Comparison of ENCODE assay signal across 3 cellular contexts in genomic region chr1:76861149-76861548, GRCh38.
TF ChIP-seq lines count a peak whose summit lies in the region.

No MANE protein-coding gene starts in this region.

TF ChIP-seq in SK-N-SH, 30 proteins besides CTCF, POLR2A, EP300 and RAD21:
- TF ChIP-seq TAF1 (IDR thresholded peaks at IDR 0.05; ENCODE audit: borderline replicate concordance, low read depth, low read length) = no peak
- no peak for TF ChIP-seq YY1 (IDR thresholded peaks at IDR 0.05; ENCODE audit: low read depth)
- TF ChIP-seq EZH2phosphoT487 (IDR thresholded peaks at IDR 0.05; ENCODE audit: borderline replicate concordance, low read depth) = no peak
- no peak for TF ChIP-seq CHD2 (IDR thresholded peaks at IDR 0.05; ENCODE audit: low read length, partially characterized antibody)
- TF ChIP-seq REST (IDR thresholded peaks at IDR 0.05; ENCODE audit: low read depth, low read length) = no peak
- no peak for TF ChIP-seq FOXM1 (IDR thresholded peaks at IDR 0.05; ENCODE audit: low read depth)
- 0 out of 2 replicates have a peak, but pooled peaks have one; percentile 28 for TF ChIP-seq PBX3 (IDR thresholded peaks at IDR 0.05)
- TF ChIP-seq SMC3 (IDR thresholded peaks at IDR 0.05; ENCODE audit: low read depth, low read length) = no peak
- TF ChIP-seq NRF1 (IDR thresholded peaks at IDR 0.05; ENCODE audit: low read depth, low read length) = no peak
- no peak for TF ChIP-seq FOXJ3 (CRISPR knock-in tag; IDR thresholded peaks at IDR 0.05)
- no peak for TF ChIP-seq TEAD4 (IDR thresholded peaks at IDR 0.05; ENCODE audit: borderline replicate concordance, insufficient read depth)
- 0 out of 2 replicates have a peak, but pooled peaks have one; percentile 11 for TF ChIP-seq TCF12 (IDR thresholded peaks at IDR 0.05)
- no peak for TF ChIP-seq RXRA (IDR thresholded peaks at IDR 0.05; ENCODE audit: borderline replicate concordance, low read depth)
- 0 out of 2 replicates have a peak, but pooled peaks have one; percentile 14 for TF ChIP-seq FOSL2 (IDR thresholded peaks at IDR 0.05; ENCODE audit: borderline replicate concordance, low read depth)
- peak; percentile 14; the same call in 1 of the 2 replicates for TF ChIP-seq JUND (IDR thresholded peaks at IDR 0.05)

TF ChIP-seq in SK-N-SH treated with all-trans-retinoic acid at 6 μM for 48 hours, 23 proteins besides CTCF, POLR2A, EP300 and RAD21:
- TF ChIP-seq SNAI2 (CRISPR knock-in tag; IDR thresholded peaks at IDR 0.05) (no peak), RARB (CRISPR knock-in tag; IDR thresholded peaks at IDR 0.05) (no peak), ZC3H10 (CRISPR knock-in tag; IDR thresholded peaks at IDR 0.05) (no peak), OSR1 (CRISPR knock-in tag; IDR thresholded peaks at IDR 0.05) (no peak), TOX (CRISPR knock-in tag; IDR thresholded peaks at IDR 0.05; ENCODE audit: borderline replicate concordance) (no peak), ZNF565 (CRISPR knock-in tag; conservative IDR thresholded peaks at IDR 0.05; ENCODE audit: low read depth) (no peak), ZFP3 (CRISPR knock-in tag; IDR thresholded peaks at IDR 0.05) (no peak), BACH2 (CRISPR knock-in tag; IDR thresholded peaks at IDR 0.05; ENCODE audit: borderline replicate concordance) (no peak), ZFP30 (CRISPR knock-in tag; IDR thresholded peaks at IDR 0.05) (no peak), ZNF8 (CRISPR knock-in tag; IDR thresholded peaks at IDR 0.05) (no peak), ARNTL (CRISPR knock-in tag; IDR thresholded peaks at IDR 0.05; ENCODE audit: borderline replicate concordance, low read depth) (no peak), ISL1 (CRISPR knock-in tag; IDR thresholded peaks at IDR 0.05) (no peak), GLIS3 (CRISPR knock-in tag; IDR thresholded peaks at IDR 0.05) (no peak), PPARA (CRISPR knock-in tag; IDR thresholded peaks at IDR 0.05; ENCODE audit: borderline replicate concordance) (no peak), CREB5 (CRISPR knock-in tag; IDR thresholded peaks at IDR 0.05; ENCODE audit: low read depth) (no peak)
- TF ChIP-seq, protein P1, sequence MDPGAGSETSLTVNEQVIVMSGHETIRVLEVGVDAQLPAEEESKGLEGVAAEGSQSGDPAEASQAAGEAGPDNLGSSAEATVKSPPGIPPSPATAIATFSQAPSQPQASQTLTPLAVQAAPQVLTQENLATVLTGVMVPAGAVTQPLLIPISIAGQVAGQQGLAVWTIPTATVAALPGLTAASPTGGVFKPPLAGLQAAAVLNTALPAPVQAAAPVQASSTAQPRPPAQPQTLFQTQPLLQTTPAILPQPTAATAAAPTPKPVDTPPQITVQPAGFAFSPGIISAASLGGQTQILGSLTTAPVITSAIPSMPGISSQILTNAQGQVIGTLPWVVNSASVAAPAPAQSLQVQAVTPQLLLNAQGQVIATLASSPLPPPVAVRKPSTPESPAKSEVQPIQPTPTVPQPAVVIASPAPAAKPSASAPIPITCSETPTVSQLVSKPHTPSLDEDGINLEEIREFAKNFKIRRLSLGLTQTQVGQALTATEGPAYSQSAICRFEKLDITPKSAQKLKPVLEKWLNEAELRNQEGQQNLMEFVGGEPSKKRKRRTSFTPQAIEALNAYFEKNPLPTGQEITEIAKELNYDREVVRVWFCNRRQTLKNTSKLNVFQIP (CRISPR knock-in tag; IDR thresholded peaks at IDR 0.05; ENCODE audit: borderline replicate concordance, low read depth) = no peak
- TF ChIP-seq, protein P2, sequence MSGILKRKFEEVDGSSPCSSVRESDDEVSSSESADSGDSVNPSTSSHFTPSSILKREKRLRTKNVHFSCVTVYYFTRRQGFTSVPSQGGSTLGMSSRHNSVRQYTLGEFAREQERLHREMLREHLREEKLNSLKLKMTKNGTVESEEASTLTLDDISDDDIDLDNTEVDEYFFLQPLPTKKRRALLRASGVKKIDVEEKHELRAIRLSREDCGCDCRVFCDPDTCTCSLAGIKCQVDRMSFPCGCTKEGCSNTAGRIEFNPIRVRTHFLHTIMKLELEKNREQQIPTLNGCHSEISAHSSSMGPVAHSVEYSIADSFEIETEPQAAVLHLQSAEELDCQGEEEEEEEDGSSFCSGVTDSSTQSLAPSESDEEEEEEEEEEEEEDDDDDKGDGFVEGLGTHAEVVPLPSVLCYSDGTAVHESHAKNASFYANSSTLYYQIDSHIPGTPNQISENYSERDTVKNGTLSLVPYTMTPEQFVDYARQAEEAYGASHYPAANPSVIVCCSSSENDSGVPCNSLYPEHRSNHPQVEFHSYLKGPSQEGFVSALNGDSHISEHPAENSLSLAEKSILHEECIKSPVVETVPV (CRISPR knock-in tag; IDR thresholded peaks at IDR 0.05) = no peak
- TF ChIP-seq, protein P3, sequence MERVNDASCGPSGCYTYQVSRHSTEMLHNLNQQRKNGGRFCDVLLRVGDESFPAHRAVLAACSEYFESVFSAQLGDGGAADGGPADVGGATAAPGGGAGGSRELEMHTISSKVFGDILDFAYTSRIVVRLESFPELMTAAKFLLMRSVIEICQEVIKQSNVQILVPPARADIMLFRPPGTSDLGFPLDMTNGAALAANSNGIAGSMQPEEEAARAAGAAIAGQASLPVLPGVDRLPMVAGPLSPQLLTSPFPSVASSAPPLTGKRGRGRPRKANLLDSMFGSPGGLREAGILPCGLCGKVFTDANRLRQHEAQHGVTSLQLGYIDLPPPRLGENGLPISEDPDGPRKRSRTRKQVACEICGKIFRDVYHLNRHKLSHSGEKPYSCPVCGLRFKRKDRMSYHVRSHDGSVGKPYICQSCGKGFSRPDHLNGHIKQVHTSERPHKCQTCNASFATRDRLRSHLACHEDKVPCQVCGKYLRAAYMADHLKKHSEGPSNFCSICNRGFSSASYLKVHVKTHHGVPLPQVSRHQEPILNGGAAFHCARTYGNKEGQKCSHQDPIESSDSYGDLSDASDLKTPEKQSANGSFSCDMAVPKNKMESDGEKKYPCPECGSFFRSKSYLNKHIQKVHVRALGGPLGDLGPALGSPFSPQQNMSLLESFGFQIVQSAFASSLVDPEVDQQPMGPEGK (CRISPR knock-in tag; IDR thresholded peaks at IDR 0.05; ENCODE audit: borderline replicate concordance) = no peak

TF ChIP-seq in HepG2, 621 proteins besides CTCF, POLR2A, EP300 and RAD21:
- TF ChIP-seq ATF7 (IDR thresholded peaks at IDR 0.05) (peak; percentile 61), ATF7 (CRISPR knock-in tag; IDR thresholded peaks at IDR 0.05) (no peak), NFYC (CRISPR knock-in tag; IDR thresholded peaks at IDR 0.05) (no peak)
